8 cellular contexts compared by ENCODE assay signal in the genomic region with DNA sequence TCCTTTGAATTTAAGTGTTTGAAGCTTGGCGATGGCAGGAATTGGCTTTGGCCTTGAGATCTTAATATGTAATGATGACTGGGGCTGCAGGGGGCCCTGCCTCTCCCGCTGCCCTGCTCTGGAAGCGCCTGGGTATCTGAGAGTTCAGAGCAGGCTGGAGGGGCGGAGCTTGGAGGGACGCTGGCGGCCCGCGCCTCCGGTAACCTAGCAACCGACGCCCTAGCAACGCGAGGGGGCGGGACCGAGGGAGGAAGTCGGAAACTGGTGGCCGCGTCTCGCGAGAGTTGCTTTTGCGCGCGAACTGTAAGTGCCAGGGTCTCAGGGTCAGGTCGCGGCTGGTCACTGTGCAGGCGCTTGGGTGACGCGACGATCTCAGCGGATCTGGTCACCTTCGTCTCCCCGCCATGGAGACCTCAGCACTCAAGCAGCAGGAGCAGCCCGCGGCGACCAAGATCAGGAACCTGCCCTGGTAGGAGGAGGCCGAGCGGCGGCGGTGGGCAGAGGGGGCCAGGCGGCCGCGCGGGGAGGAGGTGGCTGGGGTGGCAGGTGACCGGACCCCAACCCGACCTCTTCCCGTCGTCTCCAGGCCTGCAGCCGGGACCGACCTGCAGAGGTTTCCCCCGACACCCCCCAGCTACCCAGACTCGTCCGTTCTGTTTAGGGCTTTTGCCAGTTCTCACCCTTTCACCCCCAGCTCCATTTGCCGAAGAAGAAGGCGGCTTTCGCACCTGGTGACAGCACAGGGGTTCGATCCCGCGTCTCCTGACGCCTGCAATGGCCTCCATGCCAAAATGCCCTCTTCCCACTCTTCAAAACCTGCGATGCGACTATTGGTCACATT. TPM values are rescaled to one million over a fixed set of nuclear protein-coding genes. Genes with fewer than 3 reads are reported as not detected.
DNase-seq lines count a peak whose midpoint lies in the region; ATAC-seq and TF ChIP-seq lines count a peak whose summit lies in the region.

A gene with protein sequence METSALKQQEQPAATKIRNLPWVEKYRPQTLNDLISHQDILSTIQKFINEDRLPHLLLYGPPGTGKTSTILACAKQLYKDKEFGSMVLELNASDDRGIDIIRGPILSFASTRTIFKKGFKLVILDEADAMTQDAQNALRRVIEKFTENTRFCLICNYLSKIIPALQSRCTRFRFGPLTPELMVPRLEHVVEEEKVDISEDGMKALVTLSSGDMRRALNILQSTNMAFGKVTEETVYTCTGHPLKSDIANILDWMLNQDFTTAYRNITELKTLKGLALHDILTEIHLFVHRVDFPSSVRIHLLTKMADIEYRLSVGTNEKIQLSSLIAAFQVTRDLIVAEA (plus strand): TSS at position 280 of the 841 bp plus-strand sequence. CDS start 125 bp downstream, at position 405.

- H4K8ac ChIP-seq in mesendoderm (ENCODE audit: low read depth, low read length), result no peak within 1 kb of the TSS

- ATAC-seq in GM21381 (IDR thresholded peaks at IDR 0.05; ENCODE audit: unreplicated experiment), result peak; percentile 98

- H3K4me3 Mint-ChIP-seq in Caco-2 (ENCODE audit: unreplicated experiment), result peak within 1 kb of the TSS; percentile 90

- H3K4me1 Mint-ChIP-seq in Caco-2 (ENCODE audit: low read depth, unreplicated experiment), result peaks cover 7% of the 10 kb centered on the region

- POLR2A ChIA-PET in Caco-2 (lab: Charles Lee), result interaction anchor here (0.6 to 0.7 kb wide), 2 partner anchors 53 to 298 kb away, joined by 3 to 7 read pairs; no protein-coding TSS in a partner anchor

- no CpG with 5 or more reads among the region's 61 CpGs for WGBS in mesendoderm (ENCODE audit: extremely low coverage, insufficient coverage, low lambda C conversion rate)

- H3K9me3 ChIP-seq in Caco-2 (no peaks in the 10 kb centered on the region), endocrine pancreas (ENCODE audit: control insufficient read depth, low read length) (no peaks in the 10 kb centered on the region)

- no peaks in the 10 kb centered on the region for H3K9me3 Mint-ChIP-seq in Caco-2 (ENCODE audit: unreplicated experiment)

- DNase-seq in Caco-2 (peak; percentile 98 to 99), HUDEP-2 (lab: John Stamatoyannopoulos, UW; ENCODE audit: unreplicated experiment in 76 of 76) (peak in 75 of 76 experiments; percentile 21 to 97 (median 94)), NOMO-1 treated with dmso at 0.1 percent for 144 hours (lab: John Stamatoyannopoulos, UW; ENCODE audit: unreplicated experiment) (peak; percentile 96), mesendoderm (peak; percentile 99)
- DNase-seq in activated CD8-positive, alpha-beta memory T cell treated with anti-CD3 and anti-CD28 coated beads for 4 hours (ENCODE audit: low read depth in 2 of 2), result peak; percentile 96 to 97
- peak; percentile 97 for DNase-seq in stimulated activated CD8-positive, alpha-beta memory T cell treated with anti-CD3 and anti-CD28 coated beads, Interleukin-12 subunit alpha, Interleukin-12 subunit beta, amount 100 ng/mL, for 4 hours (ENCODE audit: low read depth)

- no peak within 1 kb of the TSS for H2BK120ac ChIP-seq in mesendoderm (ENCODE audit: low read depth, low read length)

- H3K79me1 ChIP-seq in mesendoderm (ENCODE audit: low read length), result peaks cover 12% of the 10 kb centered on the region

- H3K27ac Mint-ChIP-seq in Caco-2 (ENCODE audit: unreplicated experiment), result peak within 1 kb of the TSS; percentile 97

- intact Hi-C loops in Caco-2 (cut with micrococcal nuclease; ENCODE audit: unreplicated experiment), result loop anchor here (2.0 to 5.0 kb wide), 2 partner anchors 36 to 49 kb away; partner anchors contain the start of gene KSR2

- no peak within 1 kb of the TSS for H3K27ac ChIP-seq in mesendoderm (ENCODE audit: low read depth, low read length)

- no peak for TF ChIP-seq CTCF in Caco-2 (IDR thresholded peaks at IDR 0.05; ENCODE audit: insufficient read depth in 1 of 2, low read depth in 1 of 2, low read length in 1 of 2, severe bottlenecking in 1 of 2, unreplicated experiment in 1 of 2)

- H3K36me3 Mint-ChIP-seq in Caco-2 (ENCODE audit: insufficient read depth, unreplicated experiment), result peaks cover 51% of the 10 kb centered on the region

- H3K18ac ChIP-seq in mesendoderm (ENCODE audit: low read length), result no peak within 1 kb of the TSS

- peaks cover 10% of the 10 kb centered on the region for H3K79me2 ChIP-seq in mesendoderm (ENCODE audit: control insufficient read depth, insufficient read depth, low read length)

- no peak within 1 kb of the TSS for H2BK15ac ChIP-seq in mesendoderm (replicated peaks; ENCODE audit: low read depth)

- no peak within 1 kb of the TSS for H3K4ac ChIP-seq in mesendoderm (ENCODE audit: low read depth, low read length)

- H3K4me2 ChIP-seq in mesendoderm (ENCODE audit: low read length), result peak within 1 kb of the TSS; percentile 99

- CTCF ChIA-PET in Caco-2 (lab: Charles Lee), result interaction anchor here (0.7 to 1.5 kb wide), 4 partner anchors 20 to 159 kb away, joined by 3 to 5 read pairs (median 4); no protein-coding TSS in a partner anchor

- peaks cover 3% of the 10 kb centered on the region for H3K27me3 Mint-ChIP-seq in Caco-2 (ENCODE audit: insufficient read depth, unreplicated experiment)

- no peaks in the 10 kb centered on the region for H3K27me3 ChIP-seq in Caco-2 (replicated peaks; ENCODE audit: control insufficient read depth, insufficient read depth, low read length)
- H3K27me3 ChIP-seq in endocrine pancreas (ENCODE audit: control insufficient read depth, insufficient read depth, low read length), result no peaks in the 10 kb centered on the region
- H3K27me3 ChIP-seq in mesendoderm (ENCODE audit: insufficient read depth, low read length, poor library complexity), result no peaks in the 10 kb centered on the region

- H2BK5ac ChIP-seq in mesendoderm (ENCODE audit: low read length), result no peak within 1 kb of the TSS

- H3K9ac ChIP-seq in endocrine pancreas (ENCODE audit: control insufficient read depth, insufficient read depth, low read length) (peak within 1 kb of the TSS; percentile 80), mesendoderm (ENCODE audit: low read length) (peak within 1 kb of the TSS; percentile 96)

- H3K4me1 ChIP-seq in Caco-2, result peaks cover 14% of the 10 kb centered on the region; the same call in 1 of the 2 replicates
- no peaks in the 10 kb centered on the region for H3K4me1 ChIP-seq in endocrine pancreas (ENCODE audit: control insufficient read depth, insufficient read depth, low read length)
- H3K4me1 ChIP-seq in mesendoderm (ENCODE audit: control insufficient read depth, low read depth, low read length), result peaks cover 5% of the 10 kb centered on the region

- H3K23ac ChIP-seq in mesendoderm (ENCODE audit: low read length), result no peak within 1 kb of the TSS

- H3K56ac ChIP-seq in mesendoderm (ENCODE audit: low read length), result peak within 1 kb of the TSS; percentile 99

- H2AK5ac ChIP-seq in mesendoderm (ENCODE audit: low read length), result no peak within 1 kb of the TSS

- H3K4me3 ChIP-seq in Caco-2 (ENCODE audit: low read depth, low read length) (peak within 1 kb of the TSS; percentile 84), endocrine pancreas (ENCODE audit: control insufficient read depth, insufficient read depth, low read length) (peak within 1 kb of the TSS; percentile 73), mesendoderm (ENCODE audit: low read length) (peak within 1 kb of the TSS; percentile 92)

- H4K5ac ChIP-seq in mesendoderm (ENCODE audit: low read length), result no peak within 1 kb of the TSS

- no peaks in the 10 kb centered on the region; the same call in 1 of the 2 replicates for H3K36me3 ChIP-seq in Caco-2 (ENCODE audit: control insufficient read depth, insufficient read depth, low read length)
- H3K36me3 ChIP-seq in endocrine pancreas (ENCODE audit: control insufficient read depth, insufficient read depth, low read length), result no peaks in the 10 kb centered on the region
- peaks cover 7% of the 10 kb centered on the region for H3K36me3 ChIP-seq in mesendoderm (ENCODE audit: control insufficient read depth, insufficient read depth, low read length)

- TSS peak; percentile 56 for BruUV-seq in Caco-2 (replicated peaks; lab: Mats Ljungman, UMichigan)

RNA-seq across cellular contexts. Expression of the gene that starts here (rescaled TPM):
- 38.5 and 42.7 TPM in 2 replicates for total RNA-seq in Caco-2 (2022)
- polyA plus RNA-seq in mesendoderm (2013, experiment 1 of 2), result 40.7 TPM
- 42.2 TPM for polyA plus RNA-seq in mesendoderm (2013, experiment 2 of 2)
